In genomic region chr2:62216113-62216512, GRCh38 we compare ENCODE assay signal across 11 cellular contexts. TPM values are rescaled to one million over a fixed set of nuclear protein-coding genes. Genes with fewer than 3 reads are reported as not detected.
DNase-seq lines count a peak whose midpoint lies in the region; ATAC-seq and TF ChIP-seq lines count a peak whose summit lies in the region.
"Had no signal": no experiment of that assay in that cellular context is flagged by ENCODE, and none has a peak within 500 bp of the region (broad histone marks: within the 10 kb centered on the region; RNA-seq: fewer than 3 reads in every experiment).

No MANE protein-coding gene starts in this region.

- H4K20me1 ChIP-seq in osteoblast (ENCODE audit: insufficient read depth, low read length) (peaks cover 8% of the 10 kb centered on the region), OCI-LY7 (ENCODE audit: insufficient read depth, low read length) (peaks cover 29% of the 10 kb centered on the region)

- POLR2A ChIA-PET in OCI-LY7 (lab: Charles Lee) = interaction anchor here (0.6 to 1.1 kb wide), 2 partner anchors 17 to 45 kb away, joined by 3 to 6 read pairs; no protein-coding TSS in a partner anchor

- CTCF ChIA-PET in OCI-LY7 (lab: Charles Lee; ENCODE audit: unreplicated experiment) = no interaction called here

- no peak overlapping the region for H3K4me3 Mint-ChIP-seq in endodermal cell

- peak overlapping the region; percentile 78 for H3K27ac Mint-ChIP-seq in endodermal cell

- H3K4me1 Mint-ChIP-seq in endodermal cell = peaks cover 62% of the 10 kb centered on the region

- TF ChIP-seq CTCF in endodermal cell (conservative IDR thresholded peaks at IDR 0.05) = no peak
- no peak for TF ChIP-seq CTCF in osteoblast (IDR thresholded peaks at IDR 0.05; ENCODE audit: extremely low read depth, low read depth, low read length)
- TF ChIP-seq CTCF in vagina (IDR thresholded peaks at IDR 0.05) = no peak
- TF ChIP-seq CTCF in OCI-LY7 (conservative IDR thresholded peaks at IDR 0.05; ENCODE audit: low read length) = no peak

- intact Hi-C loops in right cardiac atrium (cut with DNase I) = loop anchor here in 1 of 4 donors (10.0 kb wide), 1 partner anchor 221 kb away; no protein-coding TSS in a partner anchor
- intact Hi-C loops in left ventricle myocardium superior (cut with micrococcal nuclease) = no loop called here
- intact Hi-C loops in vagina (cut with DNase I) = no loop called here
- intact Hi-C loops in OCI-LY7 (cut with micrococcal nuclease; ENCODE audit: unreplicated experiment) = no loop called here

- DNase-seq in right cardiac atrium = no peak
- DNase-seq in left ventricle myocardium superior = no peak
- peak; percentile 18 for DNase-seq in endodermal cell
- no peak for DNase-seq in osteoblast (ENCODE audit: insufficient read length, low spot score, missing footprints)
- DNase-seq in vagina (ENCODE audit: extremely low spot score in 2 of 2) = no peak
- no peak for DNase-seq in OCI-LY7 (ENCODE audit: low spot score)
- no peak for DNase-seq in NOMO-1 treated with DMSO at 0.1 percent for 48 hours (lab: John Stamatoyannopoulos, UW; ENCODE audit: unreplicated experiment)
- DNase-seq: GDM1, NCI-H2227 treated with DMSO at 0.1 percent for 48 hours had no signal

- no TSS peak for BruUV-seq in OCI-LY7 (replicated peaks; lab: Mats Ljungman, UMichigan)

- H3K27me3 ChIP-seq in right cardiac atrium (ENCODE audit: control insufficient read depth, insufficient read depth) (no peaks in the 10 kb centered on the region), endodermal cell (ENCODE audit: control insufficient read depth, insufficient read depth, low read length, poor library complexity, severe bottlenecking) (no peaks in the 10 kb centered on the region), osteoblast (ENCODE audit: insufficient read depth, low read length) (no peaks in the 10 kb centered on the region), vagina (no peaks in the 10 kb centered on the region)
- H3K27me3 ChIP-seq: BE2C had no signal

- H3K4me1 ChIP-seq in right cardiac atrium (ENCODE audit: control insufficient read depth, insufficient read depth, low read length) = peaks cover 28% of the 10 kb centered on the region
- peaks cover 19% of the 10 kb centered on the region for H3K4me1 ChIP-seq in endodermal cell (ENCODE audit: control insufficient read depth, insufficient read depth, low read length)
- H3K4me1 ChIP-seq in osteoblast (ENCODE audit: insufficient read depth, low read length) = peaks cover 41% of the 10 kb centered on the region
- H3K4me1 ChIP-seq in vagina = peaks cover 74% of the 10 kb centered on the region
- H3K4me1 ChIP-seq in OCI-LY7 (ENCODE audit: insufficient read depth, low read length, poor library complexity, severe bottlenecking) = no peaks in the 10 kb centered on the region

- H3K4me2 ChIP-seq in osteoblast (ENCODE audit: insufficient read depth, low read length) = peak overlapping the region; percentile 37
- H3K4me2 ChIP-seq in OCI-LY7 (ENCODE audit: low read length) = no peak overlapping the region

- peaks cover 7% of the 10 kb centered on the region for H3K9me3 Mint-ChIP-seq in endodermal cell

- H3K9me3 ChIP-seq in right cardiac atrium (ENCODE audit: control insufficient read depth, low read length) (no peaks in the 10 kb centered on the region), endodermal cell (ENCODE audit: control insufficient read depth, low read length) (peaks cover 11% of the 10 kb centered on the region), osteoblast (ENCODE audit: low read depth, low read length) (no peaks in the 10 kb centered on the region), vagina (no peaks in the 10 kb centered on the region), OCI-LY7 (ENCODE audit: low read length) (peaks cover 29% of the 10 kb centered on the region)
- H3K9me3 ChIP-seq: BE2C had no signal

- ATAC-seq in right cardiac atrium (no peak), left ventricle myocardium superior (no peak), HG03108 (IDR thresholded peaks at IDR 0.05; ENCODE audit: unreplicated experiment) (no peak)

- no peaks in the 10 kb centered on the region for H3K9me2 ChIP-seq in OCI-LY7 (ENCODE audit: insufficient read depth, low read length)

- H3K27me3 Mint-ChIP-seq in endodermal cell (ENCODE audit: insufficient read depth) = no peaks in the 10 kb centered on the region

- H2AFZ ChIP-seq in osteoblast (ENCODE audit: low read length) = no peak overlapping the region
- no peak overlapping the region for H2AFZ ChIP-seq in OCI-LY7 (ENCODE audit: low read length)

- TF ChIP-seq POLR2A in vagina (IDR thresholded peaks at IDR 0.05) = no peak

- peaks cover 62% of the 10 kb centered on the region for H3K36me3 ChIP-seq in endodermal cell (ENCODE audit: control insufficient read depth, insufficient read depth, low read length)
- no peaks in the 10 kb centered on the region for H3K36me3 ChIP-seq in osteoblast (ENCODE audit: insufficient read depth, low read length)
- no peaks in the 10 kb centered on the region for H3K36me3 ChIP-seq in vagina
- peaks cover 100% of the 10 kb centered on the region for H3K36me3 ChIP-seq in OCI-LY7 (ENCODE audit: insufficient read depth, low read length)
- H3K36me3 ChIP-seq: BE2C had no signal

- peaks cover 45% of the 10 kb centered on the region for H3K36me3 Mint-ChIP-seq in endodermal cell (ENCODE audit: low read depth)

- no peak overlapping the region for H3K4me3 ChIP-seq in right cardiac atrium (ENCODE audit: low read length)
- no peak overlapping the region for H3K4me3 ChIP-seq in endodermal cell (ENCODE audit: low read length)
- H3K4me3 ChIP-seq in osteoblast (ENCODE audit: insufficient read depth, low read length) = no peak overlapping the region
- H3K4me3 ChIP-seq in vagina = no peak overlapping the region
- H3K4me3 ChIP-seq in OCI-LY7 (ENCODE audit: low read depth, low read length, poor library complexity, severe bottlenecking) = no peak overlapping the region

- no peak overlapping the region for H3K9ac ChIP-seq in endodermal cell (ENCODE audit: extremely low read depth, low read length, poor library complexity, severe bottlenecking)

- peak overlapping the region; percentile 79 for H3K27ac ChIP-seq in right cardiac atrium (ENCODE audit: low read length)
- no peak overlapping the region for H3K27ac ChIP-seq in endodermal cell (ENCODE audit: low read depth, low read length)
- peak overlapping the region; percentile 88 for H3K27ac ChIP-seq in osteoblast (ENCODE audit: low read depth, low read length)
- H3K27ac ChIP-seq in vagina = peak overlapping the region; percentile 87
- no peak overlapping the region for H3K27ac ChIP-seq in OCI-LY7 (ENCODE audit: low read depth, low read length, poor library complexity, severe bottlenecking)

- WGBS in right cardiac atrium = 49% methylated on average over 2 of the region's 2 CpGs
- 90 to 92% methylated on average over 2 of the region's 2 CpGs for WGBS in endodermal cell (ENCODE audit: insufficient coverage in 1 of 2, insufficient read length in 1 of 2), 2 experiments

- H3K79me2 ChIP-seq in osteoblast (ENCODE audit: insufficient read depth, low read length) (peaks cover 88% of the 10 kb centered on the region), OCI-LY7 (ENCODE audit: insufficient read depth, low read depth, low read length) (peaks cover 100% of the 10 kb centered on the region)

RNA-seq across cellular contexts. Expression of gene B3GNT2, which starts 20.2 kb away (rescaled TPM):
- total RNA-seq in right cardiac atrium (10 to 100 TPM; 14.5 to 17.4 (median 17.0) TPM), left ventricle myocardium superior (15.1 TPM), endodermal cell (10 to 100 TPM; 38.7 to 59.2 TPM), osteoblast (19.2 and 21.7 TPM in 2 replicates), vagina (18.9 TPM), OCI-LY7 (2022) (47.9 and 51.1 TPM in 2 replicates)
- 14.1 TPM for polyA plus RNA-seq in right cardiac atrium
- 19.3 TPM for polyA plus RNA-seq in endodermal cell (2013, experiment 1 of 2)
- polyA plus RNA-seq in endodermal cell (2013, experiment 2 of 2) = 21.8 TPM
- total RNA-seq in OCI-LY7 (2014; rRNA removed; shearing (Covaris generic)) = 63.0 and 65.8 TPM in 2 replicates

Comparison
In these comparisons a context has a peak if more than half of its experiments do, and no peak if none do; other contexts are left out.
1. H3K27ac ChIP-seq: peak in right cardiac atrium (single experiment), osteoblast (single experiment) and vagina (single experiment); none in endodermal cell (single experiment) and OCI-LY7 (single experiment).